8 cellular contexts compared by ENCODE assay signal in genomic region chr6:163417595-163417994, GRCh38. TPM values are rescaled to one million over a fixed set of nuclear protein-coding genes. Genes with fewer than 3 reads are reported as not detected.
A peak's percentile ranks its signal among the peaks of the same experiment; 100 is the strongest.
DNase-seq lines count a peak whose midpoint lies in the region; ATAC-seq and TF ChIP-seq lines count a peak whose summit lies in the region.

No MANE protein-coding gene starts in this region.

- H3K4me1 ChIP-seq in mucosa of descending colon (ENCODE audit: low read depth): peaks cover 5% of the 10 kb centered on the region

- ATAC-seq in naive thymus-derived CD8-positive, alpha-beta T cell: no peak
- ATAC-seq in mucosa of descending colon: no peak

- no peak for TF ChIP-seq CTCF in AG09309 (IDR thresholded peaks at IDR 0.05; ENCODE audit: control insufficient read depth, insufficient read depth, low read depth, low read length, missing control alignments)
- TF ChIP-seq CTCF in chondrocyte (IDR thresholded peaks at IDR 0.05): no peak
- no peak for TF ChIP-seq CTCF in mucosa of descending colon (IDR thresholded peaks at IDR 0.05)

- no peaks in the 10 kb centered on the region for H3K36me3 Mint-ChIP-seq in chondrocyte (ENCODE audit: low read depth)
- H3K36me3 Mint-ChIP-seq in naive thymus-derived CD8-positive, alpha-beta T cell: no peaks in the 10 kb centered on the region

- H3K27me3 Mint-ChIP-seq in chondrocyte (ENCODE audit: low read depth): no peaks in the 10 kb centered on the region
- no peaks in the 10 kb centered on the region for H3K27me3 Mint-ChIP-seq in naive thymus-derived CD8-positive, alpha-beta T cell

- POLR2A ChIA-PET in naive thymus-derived CD8-positive, alpha-beta T cell (lab: Charles Lee): no interaction called here

- in situ Hi-C loops in KBM-7 (cut with MboI; ENCODE audit: low pct_unique_long_range_greater_than_20kb, low sequenced_read_pairs): no loop called here

- H3K4me3 ChIP-seq in AG09309 (ENCODE audit: control insufficient read depth, low read depth, low read length): peak overlapping the region; percentile 32
- no peak overlapping the region for H3K4me3 ChIP-seq in mucosa of descending colon

- no peaks in the 10 kb centered on the region for H3K9me3 Mint-ChIP-seq in chondrocyte (ENCODE audit: low read depth)
- no peaks in the 10 kb centered on the region for H3K9me3 Mint-ChIP-seq in naive thymus-derived CD8-positive, alpha-beta T cell

- H3K4me1 Mint-ChIP-seq in chondrocyte (ENCODE audit: low read depth): peaks cover 53% of the 10 kb centered on the region
- peaks cover 25 to 56% (median 45%) of the 10 kb centered on the region in 4 donors for H3K4me1 Mint-ChIP-seq in naive thymus-derived CD8-positive, alpha-beta T cell

- H3K4me3 Mint-ChIP-seq in chondrocyte (ENCODE audit: unreplicated experiment): peak overlapping the region; percentile 87
- H3K4me3 Mint-ChIP-seq in naive thymus-derived CD8-positive, alpha-beta T cell: peak overlapping the region in 9 of 10 donors; percentile 9 to 93 (median 64)

- DNase-seq in AG09309 (ENCODE audit: low read depth) (no peak), KBM-7 (peak; percentile 49), chondrocyte (ENCODE audit: low spot score) (no peak), DMS79 (lab: John Stamatoyannopoulos, UW) (no peak), RPMI8226 (no peak), mucosa of descending colon (no peak), DMS 273 treated with DMSO at 0.1 percent for 48 hours (lab: John Stamatoyannopoulos, UW) (no peak)
- DNase-seq in naive thymus-derived CD8-positive, alpha-beta T cell: no peak

- intact Hi-C loops in mucosa of descending colon (cut with DNase I, micrococcal nuclease): no loop called here

- no peaks in the 10 kb centered on the region for H3K9me3 ChIP-seq in mucosa of descending colon

- no peaks in the 10 kb centered on the region for H3K36me3 ChIP-seq in mucosa of descending colon (ENCODE audit: low read depth)

- peak overlapping the region; percentile 95 for H3K27ac Mint-ChIP-seq in chondrocyte (ENCODE audit: unreplicated experiment)
- H3K27ac Mint-ChIP-seq in naive thymus-derived CD8-positive, alpha-beta T cell: peak overlapping the region in 3 of 10 donors; percentile 58 to 85 (median 84)

RNA-seq across cellular contexts. Expression of gene QKI, which starts 3.1 kb away (rescaled TPM):
- 189 to 266 TPM (median 195 TPM) in 3 replicates for total RNA-seq in chondrocyte
- total RNA-seq in naive thymus-derived CD8-positive, alpha-beta T cell: 10 to 100 TPM; 64.0 to 65.7 TPM
- 10 to 100 TPM in 2 of 3 donors, 1 to 10 TPM in 1; 8.8 to 36.0 (median 29.6) TPM for polyA plus RNA-seq in naive thymus-derived CD8-positive, alpha-beta T cell
- 100 to 1,000 TPM in 1 of 3 donors, 10 to 100 TPM in 2; 11.3 to 129 (median 35.8) TPM for total RNA-seq in mucosa of descending colon
